In genomic region chr9:109498195-109499060, GRCh38 we compare ENCODE assay signal across 9 cellular contexts. TPM values are rescaled to one million over a fixed set of nuclear protein-coding genes. Genes with fewer than 3 reads are reported as not detected.
A peak's percentile ranks its signal among the peaks of the same experiment; 100 is the strongest.
DNase-seq lines count a peak whose midpoint lies in the region; ATAC-seq and TF ChIP-seq lines count a peak whose summit lies in the region.
"Had no signal": no experiment of that assay in that cellular context is flagged by ENCODE, and none has a peak within 500 bp of the region (broad histone marks: within the 10 kb centered on the region; RNA-seq: fewer than 3 reads in every experiment).

PTPN3 (minus strand) TSS chr9:109498307; CDS start chr9:109463434, 34,873 bp downstream.

- H2AFZ ChIP-seq in neural cell (ENCODE audit: low read depth, low read length) = no peak within 1 kb of the TSS

- TF ChIP-seq RAD21 in neural cell (conservative IDR thresholded peaks at IDR 0.05) = no peak

- H3K4me1 ChIP-seq in ES-I3 (ENCODE audit: insufficient read depth, low read length) = no peaks in the 10 kb centered on the region

- no peaks in the 10 kb centered on the region for H4K20me1 ChIP-seq in neural cell (ENCODE audit: insufficient read depth)

- H3K4me2 ChIP-seq in neural cell (ENCODE audit: low read length) = no peak within 1 kb of the TSS

- H3K9me3 ChIP-seq in ES-I3 (ENCODE audit: control insufficient read depth, insufficient read depth, low read length) (no peaks in the 10 kb centered on the region), neural cell (ENCODE audit: low read length) (peaks cover 3% of the 10 kb centered on the region)

- peak; percentile 54 for ATAC-seq in esophagus mucosa
- ATAC-seq in GM21447 (IDR thresholded peaks at IDR 0.05; ENCODE audit: unreplicated experiment) = no peak
- ATAC-seq: K562 had no signal

- TF ChIP-seq EP300 in neural cell (conservative IDR thresholded peaks at IDR 0.05; ENCODE audit: poor library complexity, severe bottlenecking) = no peak

- H3K36me3 ChIP-seq in ES-I3 (ENCODE audit: insufficient read depth, low read length) = no peaks in the 10 kb centered on the region
- H3K36me3 ChIP-seq in neural cell (ENCODE audit: insufficient read depth, low read length) = no peaks in the 10 kb centered on the region

- H3K79me2 ChIP-seq in neural cell (replicated peaks; ENCODE audit: insufficient read depth, low read length) = no peaks in the 10 kb centered on the region

- no peak within 1 kb of the TSS for H3K27ac ChIP-seq in neural cell (ENCODE audit: low read length)

- no peaks in the 10 kb centered on the region for H3K9me2 ChIP-seq in neural cell (ENCODE audit: insufficient read depth, low read length)

- no peak for TF ChIP-seq CTCF in neural cell (IDR thresholded peaks at IDR 0.05; ENCODE audit: poor library complexity, severe bottlenecking)

- H3K9ac ChIP-seq in ES-I3 (ENCODE audit: low read depth, low read length) = peak within 1 kb of the TSS; percentile 62
- H3K9ac ChIP-seq in neural cell (ENCODE audit: low read length) = no peak within 1 kb of the TSS

- no peaks in the 10 kb centered on the region for H3F3A ChIP-seq in neural cell (ENCODE audit: insufficient read depth, low read length, poor library complexity, severe bottlenecking)

- DNase-seq in NCI-H2171 (lab: John Stamatoyannopoulos, UW) (peak; percentile 20), C1 segment of cervical spinal cord (lab: John Stamatoyannopoulos, UW) (no peak), NOMO-1 treated with DMSO at 0.1 percent for 48 hours (lab: John Stamatoyannopoulos, UW; ENCODE audit: unreplicated experiment) (no peak)
- DNase-seq in stimulated activated CD4-positive, alpha-beta T cell treated with anti-CD3 and anti-CD28 coated beads, Interleukin-2, amount 100 ng/mL, for 48 hours = no peak

- peak within 1 kb of the TSS; percentile 63 for H3K4me3 ChIP-seq in neural cell (ENCODE audit: low read length)
- H3K4me3 ChIP-seq: K562 had no signal

- peaks cover 69% of the 10 kb centered on the region for H3K27me3 ChIP-seq in neural cell (ENCODE audit: insufficient read depth, low read depth, low read length)

TF ChIP-seq in neural cell, 6 proteins besides CTCF, POLR2A, EP300 and RAD21:
- TF ChIP-seq EZH2 (IDR thresholded peaks at IDR 0.05; ENCODE audit: borderline replicate concordance, insufficient read depth, low read length, poor library complexity, severe bottlenecking) (no peak), REST (IDR thresholded peaks at IDR 0.05; ENCODE audit: borderline replicate concordance) (no peak), TAF1 (IDR thresholded peaks at IDR 0.05; ENCODE audit: low read depth) (no peak), POLR2AphosphoS5 (IDR thresholded peaks at IDR 0.05) (no peak), MXI1 (conservative IDR thresholded peaks at IDR 0.05; ENCODE audit: poor library complexity, severe bottlenecking) (no peak), SMC3 (conservative IDR thresholded peaks at IDR 0.05; ENCODE audit: poor library complexity) (no peak)

RNA-seq across cellular contexts. Expression of gene PTPN3, which starts in this region (rescaled TPM):
- 11.0 TPM for total RNA-seq in esophagus mucosa
- polyA plus RNA-seq in neural cell = 0.68 and 3.8 TPM in 2 replicates
- 1.5 and 1.7 TPM in 2 replicates for polyA minus RNA-seq in neural cell
- polyA plus RNA-seq: K562 had no signal
